Comparison of ENCODE assay signal across 19 cellular contexts in genomic region chr6:90764001-90764400, GRCh38.
"Had no signal": no experiment of that assay in that cellular context is flagged by ENCODE, and none has a peak within 500 bp of the region (broad histone marks: within the 10 kb centered on the region; RNA-seq: fewer than 3 reads in every experiment).

No MANE protein-coding gene starts in this region.

- ATAC-seq: activated CD8-positive, alpha-beta T cell treated with anti-CD3 and anti-CD28 coated beads for 36 hours; activated T-helper 17 cell treated with anti-CD3 and anti-CD28 coated beads, Interleukin-2, amount 50 U/mL, for 72 hours; gastrocnemius medialis; heart left ventricle; natural killer cell had no signal

- H3K4me1 ChIP-seq: gastrocnemius medialis, heart left ventricle, parathyroid adenoma, sigmoid colon, thyroid gland had no signal

- DNase-seq: activated CD4-positive, alpha-beta T cell treated with anti-CD3 and anti-CD28 coated beads, Interleukin-2, amount 10 ng/mL, durations not matched to agents 24 days and 14 days; activated CD8-positive, alpha-beta T cell treated with anti-CD3 and anti-CD28 coated beads for 36 hours; activated naive CD4-positive, alpha-beta T cell; activated naive CD8-positive, alpha-beta T cell treated with anti-CD3 and anti-CD28 coated beads for 36 hours; activated T-cell treated with anti-CD3 and anti-CD28 coated beads, Interleukin-2, amount 50 U/mL, for 1 hour; central memory CD4-positive, alpha-beta T cell; gastrocnemius medialis; heart left ventricle; kidney glomerular epithelial cell; mesendoderm; natural killer cell; sigmoid colon; stimulated activated CD8-positive, alpha-beta memory T cell treated with anti-CD3 and anti-CD28 coated beads, Interleukin-4, amount 100 ng/mL, for 48 hours; stimulated activated naive CD4-positive, alpha-beta T cell treated with Interleukin-2 at 50 U/mL for 16 hours; T1000; thyroid gland had no signal

- H2AFZ ChIP-seq: parathyroid adenoma had no signal

- H3K27me3 ChIP-seq: gastrocnemius medialis, heart left ventricle, sigmoid colon, thyroid gland had no signal

- H3K27ac ChIP-seq: coronary artery, gastrocnemius medialis, heart left ventricle, parathyroid adenoma, sigmoid colon, thyroid gland had no signal

- H3K79me2 ChIP-seq: parathyroid adenoma had no signal

- H3K4me3 ChIP-seq: coronary artery, gastrocnemius medialis, heart left ventricle, sigmoid colon, thyroid gland had no signal

- H3K36me3 ChIP-seq: gastrocnemius medialis, heart left ventricle, sigmoid colon, thyroid gland had no signal

- H3K9me3 ChIP-seq: gastrocnemius medialis, heart left ventricle, sigmoid colon, thyroid gland had no signal

- H3K9ac ChIP-seq: parathyroid adenoma had no signal
